ENCODE assay signal across 8 cellular contexts in genomic region chr20:37901667-37902503, GRCh38. TPM values are rescaled to one million over a fixed set of nuclear protein-coding genes. Genes with fewer than 3 reads are reported as not detected.
A peak's percentile ranks its signal among the peaks of the same experiment; 100 is the strongest.
DNase-seq lines count a peak whose midpoint lies in the region; ATAC-seq and TF ChIP-seq lines count a peak whose summit lies in the region.

No MANE protein-coding gene starts in this region.

- DNase-seq in NCI-H2081 (lab: John Stamatoyannopoulos, UW) (peak; percentile 47 to 49), NCI-H2081 treated with DMSO at 0.1 percent for 48 hours (lab: John Stamatoyannopoulos, UW) (no peak), SJSA1 (ENCODE audit: low read depth in 1 of 2, low spot score in 2 of 2) (peak in 1 of 2 experiments; percentile 41), fibroblast of lung (ENCODE audit: low read depth in 2 of 2) (peak; percentile 72 to 81), natural killer cell (no peak)
- no peak for DNase-seq in activated effector memory CD4-positive, alpha-beta T cell treated with Interleukin-2 at 50 U/mL for 16 hours
- DNase-seq in activated CD4-positive, CD25-positive, alpha-beta regulatory T cell (lab: John Stamatoyannopoulos, UW), result no peak

- H3K36me3 Mint-ChIP-seq in IgD-negative memory B cell (peaks cover 3% of the 10 kb centered on the region), natural killer cell (peaks cover 7% of the 10 kb centered on the region)

- H3K36me3 ChIP-seq in SJSA1 (no peaks in the 10 kb centered on the region), fibroblast of lung (ENCODE audit: control insufficient read depth, insufficient read depth, low read length) (no peaks in the 10 kb centered on the region)

- H2AFZ ChIP-seq in fibroblast of lung (ENCODE audit: low read length), result no peak overlapping the region

- no peaks in the 10 kb centered on the region for H3K79me2 ChIP-seq in fibroblast of lung (ENCODE audit: control insufficient read depth, insufficient read depth, low read length)

- no peaks in the 10 kb centered on the region for H4K20me1 ChIP-seq in fibroblast of lung (ENCODE audit: control insufficient read depth, extremely low read depth, insufficient read depth, low read length)

- H3K9me3 Mint-ChIP-seq in IgD-negative memory B cell (peaks cover 0 to 6% (median 0%) of the 10 kb centered on the region in 3 donors), natural killer cell (no peaks in the 10 kb centered on the region)

- H3K27me3 Mint-ChIP-seq in IgD-negative memory B cell (peaks cover 30% of the 10 kb centered on the region), natural killer cell (ENCODE audit: low read depth in 2 of 2) (peaks cover 57 to 58% of the 10 kb centered on the region in 2 donors)

- H3K4me1 ChIP-seq in SJSA1 (replicated peaks), result peaks cover 28% of the 10 kb centered on the region
- no peaks in the 10 kb centered on the region for H3K4me1 ChIP-seq in fibroblast of lung (ENCODE audit: control insufficient read depth, extremely low read depth, insufficient read depth, low read length)

- H3K27ac Mint-ChIP-seq in IgD-negative memory B cell, result peak overlapping the region in 1 of 3 donors; percentile 81
- H3K27ac Mint-ChIP-seq in natural killer cell, result no peak overlapping the region

- H3K4me1 Mint-ChIP-seq in IgD-negative memory B cell (peaks cover 8 to 11% (median 8%) of the 10 kb centered on the region in 3 donors), natural killer cell (peaks cover 7 to 18% of the 10 kb centered on the region in 2 donors)

- H3K9me3 ChIP-seq in SJSA1 (replicated peaks) (peaks cover 3% of the 10 kb centered on the region; the same call in 1 of the 2 replicates), fibroblast of lung (ENCODE audit: control insufficient read depth, insufficient read depth, low read depth, low read length) (no peaks in the 10 kb centered on the region)

- H3K27ac ChIP-seq in SJSA1 (no peak overlapping the region), fibroblast of lung (ENCODE audit: insufficient read depth, low read length) (no peak overlapping the region)

- H3K27me3 ChIP-seq in SJSA1 (replicated peaks), result peaks cover 3% of the 10 kb centered on the region; the same call in 1 of the 2 replicates
- peaks cover 54% of the 10 kb centered on the region for H3K27me3 ChIP-seq in fibroblast of lung (ENCODE audit: control insufficient read depth, insufficient read depth, low read length)

- no peak overlapping the region for H3K9ac ChIP-seq in fibroblast of lung (ENCODE audit: insufficient read depth, low read length)

- H3K4me2 ChIP-seq in fibroblast of lung (ENCODE audit: extremely low read depth, insufficient read depth, low read length), result no peak overlapping the region

- intact Hi-C loops in natural killer cell (cut with micrococcal nuclease), result loop anchor here (1.0 kb wide), 1 partner anchor 91 kb away; no protein-coding TSS in a partner anchor

- peak; percentile 57 to 59 for TF ChIP-seq CTCF in fibroblast of lung (conservative IDR thresholded peaks at IDR 0.05 in 1 of 2, IDR thresholded peaks at IDR 0.05 in 1 of 2; ENCODE audit: low read depth in 1 of 2, low read length in 2 of 2)
- TF ChIP-seq CTCF in natural killer cell (IDR thresholded peaks at IDR 0.05), result no peak

- peak overlapping the region; percentile 21 to 93 (median 82) for H3K4me3 Mint-ChIP-seq in IgD-negative memory B cell
- H3K4me3 Mint-ChIP-seq in natural killer cell, result peak overlapping the region; percentile 72

- ATAC-seq in natural killer cell, result peak; percentile 53 to 74 (median 73)

- H3K4me3 ChIP-seq in SJSA1, result peak overlapping the region; percentile 54
- peak overlapping the region in 1 of 4 experiments; percentile 55 for H3K4me3 ChIP-seq in fibroblast of lung (replicated peaks in 1 of 4; ENCODE audit: control extremely low read depth in 1 of 4, insufficient read depth in 1 of 4, low read depth in 3 of 4, low read length in 4 of 4)

RNA-seq across cellular contexts. Expression of gene VSTM2L, which starts 1.0 kb away (rescaled TPM):
- polyA plus RNA-seq in IgD-negative memory B cell, result not detected
- 4.8 and 14.1 TPM in 2 replicates for total RNA-seq in SJSA1 (2014; rRNA removed; shearing (Covaris generic))
- 1.5 and 1.7 TPM in 2 replicates for total RNA-seq in fibroblast of lung
- polyA plus RNA-seq in fibroblast of lung, result 0.45 and 0.66 TPM in 2 replicates
- 0.84 and 1.5 TPM in 2 replicates for polyA plus RNA-seq in fibroblast of lung (2012)
- polyA minus RNA-seq in fibroblast of lung (ENCODE audit: low replicate concordance), result 0.31 and 0.41 TPM in 2 replicates
- under 1 TPM in 1 of 3 donors, not detected in 2; 0.18 TPM for total RNA-seq in natural killer cell

Comparison
In these comparisons a context has a peak if more than half of its experiments do, and no peak if none do; other contexts are left out.
1. DNase-seq: peak in NCI-H2081 (2 of 2) and fibroblast of lung (2 of 2); none in NCI-H2081 treated with DMSO at 0.1 percent for 48 hours (single experiment), natural killer cell (single experiment), activated effector memory CD4-positive, alpha-beta T cell treated with Interleukin-2 at 50 U/mL for 16 hours (single experiment) and activated CD4-positive, CD25-positive, alpha-beta regulatory T cell (0 of 4).